Comparison of ENCODE assay signal across 22 cellular contexts in the genomic region with DNA sequence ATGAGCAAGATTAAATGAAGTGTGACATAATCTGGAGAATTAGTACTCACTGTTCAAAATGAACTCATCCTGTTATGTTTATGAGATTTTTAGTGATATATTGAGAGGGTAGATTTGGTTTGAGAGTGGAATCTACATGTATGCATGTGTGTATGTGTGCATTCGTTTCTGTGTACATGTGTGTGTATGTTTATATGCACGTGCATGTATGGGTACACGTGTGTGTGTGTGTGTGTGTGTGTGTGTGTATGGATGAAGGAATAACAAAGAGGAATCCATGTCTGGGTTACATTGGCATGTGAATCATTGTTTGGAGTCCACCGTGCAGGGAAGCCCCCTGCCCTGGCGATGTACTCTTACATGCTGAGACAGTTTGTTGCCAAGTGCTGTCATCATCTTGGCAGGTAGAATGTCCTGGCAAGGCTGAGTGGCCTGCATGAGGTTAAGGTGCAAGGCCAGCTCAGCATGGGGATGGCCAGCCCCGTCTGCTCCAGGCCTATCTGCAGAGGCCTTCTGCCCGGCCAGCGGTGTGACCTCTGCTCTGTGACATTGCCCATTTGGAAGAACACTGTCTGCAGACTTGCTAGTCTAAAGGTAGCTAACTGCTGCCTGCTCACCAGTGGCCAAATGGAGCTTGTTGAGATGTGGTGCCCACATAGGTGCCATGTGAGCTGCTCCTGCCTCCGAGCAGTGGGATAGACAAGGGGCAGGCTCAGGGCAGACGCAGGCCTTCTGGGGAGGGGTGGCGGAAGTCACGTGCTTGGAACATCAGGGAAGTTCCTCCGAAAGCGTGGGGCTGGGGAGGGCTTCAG.
"Had no signal": no experiment of that assay in that cellular context is flagged by ENCODE, and none has a peak within 500 bp of the region (broad histone marks: within the 10 kb centered on the region; RNA-seq: fewer than 3 reads in every experiment).

No MANE protein-coding gene starts in this region.

- DNase-seq: cerebellar nuclear complex; colonic mucosa; effector CD4-positive, alpha-beta T cell; heart left ventricle; hippocampal formation; mesenchymal stem cell; naive B cell; stimulated activated CD4-positive, alpha-beta T cell treated with anti-CD3 and anti-CD28 coated beads, Interleukin-4, amount 100 ng/mL, for 1 hour; stimulated activated CD8-positive, alpha-beta memory T cell treated with anti-CD3 and anti-CD28 coated beads, Interleukin-4, amount 100 ng/mL, for 48 hours; uterus had no signal

- ATAC-seq: esophagus mucosa; heart left ventricle; left lung; stimulated activated effector memory CD8-positive, alpha-beta T cell treated with anti-CD3 and anti-CD28 coated beads, Interleukin-12 subunit alpha, Interleukin-12 subunit beta, amount 100 ng/mL, for 72 hours had no signal

- FAIRE-seq: frontal cortex, islet of Langerhans had no signal

- H3K27ac ChIP-seq: colonic mucosa, heart left ventricle, left lung, neutrophil, tibial artery, upper lobe of left lung, uterus had no signal

- H3K27me3 Mint-ChIP-seq: stimulated activated naive CD8-positive, alpha-beta T cell treated with anti-CD3 and anti-CD28 coated beads, Interleukin-15, Interleukin-2, amounts not matched to agents 100 ng/mL and 50 ng/mL, for 24 hours had no signal

- H3K9me3 ChIP-seq: colonic mucosa, neutrophil, upper lobe of left lung, uterus had no signal

- H3K4me1 ChIP-seq: colonic mucosa, heart left ventricle, left lung, tibial artery, upper lobe of left lung, uterus had no signal

- H3K36me3 ChIP-seq: colonic mucosa, heart left ventricle, left lung, neutrophil, tibial artery, upper lobe of left lung, uterus had no signal

- H3K27me3 ChIP-seq: colonic mucosa, upper lobe of left lung, uterus had no signal

- H3K4me3 ChIP-seq: colonic mucosa, heart left ventricle, left lung, lung, smooth muscle cell, tibial artery, upper lobe of left lung, uterus had no signal

- H3K36me3 Mint-ChIP-seq: naive B cell; stimulated activated effector memory CD8-positive, alpha-beta T cell treated with anti-CD3 and anti-CD28 coated beads, Interleukin-12 subunit alpha, Interleukin-12 subunit beta, amount 100 ng/mL, for 72 hours had no signal

- H3K4me2 ChIP-seq: smooth muscle cell had no signal

- H3K9me3 Mint-ChIP-seq: stimulated activated effector memory CD8-positive, alpha-beta T cell treated with anti-CD3 and anti-CD28 coated beads, Interleukin-12 subunit alpha, Interleukin-12 subunit beta, amount 100 ng/mL, for 72 hours had no signal

- H3K27ac Mint-ChIP-seq: naive B cell; nephron; stimulated activated effector memory CD8-positive, alpha-beta T cell treated with anti-CD3 and anti-CD28 coated beads, Interleukin-12 subunit alpha, Interleukin-12 subunit beta, amount 100 ng/mL, for 72 hours; stimulated activated naive CD8-positive, alpha-beta T cell treated with anti-CD3 and anti-CD28 coated beads, Interleukin-15, Interleukin-2, amounts not matched to agents 100 ng/mL and 50 ng/mL, for 24 hours had no signal

- H3K4me1 Mint-ChIP-seq: naive B cell; nephron; stimulated activated effector memory CD8-positive, alpha-beta T cell treated with anti-CD3 and anti-CD28 coated beads, Interleukin-12 subunit alpha, Interleukin-12 subunit beta, amount 100 ng/mL, for 72 hours had no signal

- H3K4me3 Mint-ChIP-seq: naive B cell; nephron; stimulated activated effector memory CD8-positive, alpha-beta T cell treated with anti-CD3 and anti-CD28 coated beads, Interleukin-12 subunit alpha, Interleukin-12 subunit beta, amount 100 ng/mL, for 72 hours; stimulated activated naive CD8-positive, alpha-beta T cell treated with anti-CD3 and anti-CD28 coated beads, Interleukin-15, Interleukin-2, amounts not matched to agents 100 ng/mL and 50 ng/mL, for 24 hours had no signal
